12 cellular contexts compared by ENCODE assay signal in the genomic region with DNA sequence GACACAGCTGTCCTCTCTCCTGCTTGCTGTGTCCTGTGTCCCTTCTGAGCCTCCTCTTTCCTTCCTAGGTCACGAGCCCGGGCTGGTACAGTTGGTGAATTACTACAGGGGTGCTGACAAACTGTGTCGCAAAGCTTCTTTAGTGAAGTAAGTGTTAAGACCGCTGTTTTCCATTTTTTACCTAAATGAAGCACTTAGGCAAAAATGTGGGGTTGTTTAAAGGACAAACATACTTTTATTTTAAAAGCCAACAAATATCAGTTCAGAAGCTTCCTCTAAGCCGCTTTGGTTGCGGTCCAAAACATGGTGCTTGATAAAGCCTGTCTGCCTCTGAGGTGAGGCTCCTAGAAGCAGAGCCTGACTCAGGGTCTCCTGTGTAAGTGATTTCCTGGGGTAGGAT. TPM values are rescaled to one million over a fixed set of nuclear protein-coding genes. Genes with fewer than 3 reads are reported as not detected.
DNase-seq lines count a peak whose midpoint lies in the region; ATAC-seq and TF ChIP-seq lines count a peak whose summit lies in the region.
"Had no signal": no experiment of that assay in that cellular context is flagged by ENCODE, and none has a peak within 500 bp of the region (broad histone marks: within the 10 kb centered on the region; RNA-seq: fewer than 3 reads in every experiment).

No MANE protein-coding gene starts in this region.

- H3K9me3 ChIP-seq in right lobe of liver, result no peaks in the 10 kb centered on the region
- H3K9me3 ChIP-seq: A549, Caco-2 had no signal

- no peak for ATAC-seq in stimulated activated naive CD8-positive, alpha-beta T cell treated with anti-CD3 and anti-CD28 coated beads, Interleukin-15, amount 100 ng/mL, for 72 hours
- no peak for ATAC-seq in activated T-helper 17 cell treated with anti-CD3 and anti-CD28 coated beads, Interleukin-2, amount 50 U/mL, for 72 hours (replicated peaks)
- ATAC-seq in right lobe of liver, result no peak
- ATAC-seq: A549, HepG2 had no signal

- TF ChIP-seq CTCF in glutamatergic neuron (IDR thresholded peaks at IDR 0.05; ENCODE audit: partially characterized antibody, unreplicated experiment) (no peak), right lobe of liver (IDR thresholded peaks at IDR 0.05) (no peak)

- 93% methylated on average over 3 of the region's 6 CpGs for WGBS in right lobe of liver (ENCODE audit: insufficient coverage, low coverage, low lambda C conversion rate, missing lambda C conversion rate)

- no peaks in the 10 kb centered on the region for H3K36me3 ChIP-seq in right lobe of liver

- H3K4me3 ChIP-seq in right lobe of liver, result no peak overlapping the region
- H3K4me3 ChIP-seq: A549 had no signal

- peaks cover 0 to 10% (median 0%) of the 10 kb centered on the region in 4 donors for H3K4me1 ChIP-seq in right lobe of liver

- peaks cover 41% of the 10 kb centered on the region for H3K36me3 Mint-ChIP-seq in stimulated activated naive CD8-positive, alpha-beta T cell treated with anti-CD3 and anti-CD28 coated beads, Interleukin-15, Interleukin-2, amounts not matched to agents 100 ng/mL and 50 ng/mL, for 24 hours (ENCODE audit: low read depth)
- H3K36me3 Mint-ChIP-seq in activated T-helper 17 cell treated with anti-CD3 and anti-CD28 coated beads, Interleukin-2, amount 50 U/mL, for 72 hours (ENCODE audit: low read depth), result peaks cover 17% of the 10 kb centered on the region
- no peaks in the 10 kb centered on the region for H3K36me3 Mint-ChIP-seq in glutamatergic neuron (ENCODE audit: unreplicated experiment)

- H3K27ac ChIP-seq in right lobe of liver, result no peak overlapping the region
- H3K27ac ChIP-seq: A549 had no signal

- H3K9me3 Mint-ChIP-seq in stimulated activated naive CD8-positive, alpha-beta T cell treated with anti-CD3 and anti-CD28 coated beads, Interleukin-15, Interleukin-2, amounts not matched to agents 100 ng/mL and 50 ng/mL, for 24 hours, result no peaks in the 10 kb centered on the region
- H3K9me3 Mint-ChIP-seq in stimulated activated naive CD8-positive, alpha-beta T cell treated with anti-CD3 and anti-CD28 coated beads, Interleukin-15, amount 100 ng/mL, for 72 hours, result no peaks in the 10 kb centered on the region
- H3K9me3 Mint-ChIP-seq in activated T-helper 17 cell treated with anti-CD3 and anti-CD28 coated beads, Interleukin-2, amount 50 U/mL, for 72 hours, result no peaks in the 10 kb centered on the region
- peaks cover 8% of the 10 kb centered on the region for H3K9me3 Mint-ChIP-seq in glutamatergic neuron (ENCODE audit: unreplicated experiment)
- H3K9me3 Mint-ChIP-seq: CD8-positive, alpha-beta memory T cell had no signal

- peak overlapping the region; percentile 28 for H3K27ac Mint-ChIP-seq in stimulated activated naive CD8-positive, alpha-beta T cell treated with anti-CD3 and anti-CD28 coated beads, Interleukin-15, Interleukin-2, amounts not matched to agents 100 ng/mL and 50 ng/mL, for 24 hours
- no peak overlapping the region for H3K27ac Mint-ChIP-seq in stimulated activated naive CD8-positive, alpha-beta T cell treated with anti-CD3 and anti-CD28 coated beads, Interleukin-15, amount 100 ng/mL, for 72 hours
- peak overlapping the region; percentile 10 for H3K27ac Mint-ChIP-seq in activated T-helper 17 cell treated with anti-CD3 and anti-CD28 coated beads, Interleukin-2, amount 50 U/mL, for 72 hours
- H3K27ac Mint-ChIP-seq in glutamatergic neuron (ENCODE audit: unreplicated experiment), result peak overlapping the region; percentile 45

- H3K27me3 ChIP-seq in right lobe of liver, result no peaks in the 10 kb centered on the region

- intact Hi-C loops in right lobe of liver (cut with DNase I), result loop anchor here in 1 of 2 donors (10.0 kb wide), 1 partner anchor 89 kb away; no protein-coding TSS in a partner anchor

- no peaks in the 10 kb centered on the region for H3K27me3 Mint-ChIP-seq in stimulated activated naive CD8-positive, alpha-beta T cell treated with anti-CD3 and anti-CD28 coated beads, Interleukin-15, Interleukin-2, amounts not matched to agents 100 ng/mL and 50 ng/mL, for 24 hours
- H3K27me3 Mint-ChIP-seq in stimulated activated naive CD8-positive, alpha-beta T cell treated with anti-CD3 and anti-CD28 coated beads, Interleukin-15, amount 100 ng/mL, for 72 hours, result no peaks in the 10 kb centered on the region
- no peaks in the 10 kb centered on the region for H3K27me3 Mint-ChIP-seq in activated T-helper 17 cell treated with anti-CD3 and anti-CD28 coated beads, Interleukin-2, amount 50 U/mL, for 72 hours
- peaks cover 7% of the 10 kb centered on the region for H3K27me3 Mint-ChIP-seq in glutamatergic neuron (ENCODE audit: unreplicated experiment)
- H3K27me3 Mint-ChIP-seq: CD8-positive, alpha-beta memory T cell had no signal

- H3K4me3 Mint-ChIP-seq in stimulated activated naive CD8-positive, alpha-beta T cell treated with anti-CD3 and anti-CD28 coated beads, Interleukin-15, Interleukin-2, amounts not matched to agents 100 ng/mL and 50 ng/mL, for 24 hours, result no peak overlapping the region
- peak overlapping the region in 1 of 2 donors; percentile 31 for H3K4me3 Mint-ChIP-seq in stimulated activated naive CD8-positive, alpha-beta T cell treated with anti-CD3 and anti-CD28 coated beads, Interleukin-15, amount 100 ng/mL, for 72 hours
- H3K4me3 Mint-ChIP-seq in activated T-helper 17 cell treated with anti-CD3 and anti-CD28 coated beads, Interleukin-2, amount 50 U/mL, for 72 hours, result no peak overlapping the region
- H3K4me3 Mint-ChIP-seq in glutamatergic neuron (ENCODE audit: unreplicated experiment), result peak overlapping the region; percentile 87

- H3K4me1 Mint-ChIP-seq in stimulated activated naive CD8-positive, alpha-beta T cell treated with anti-CD3 and anti-CD28 coated beads, Interleukin-15, Interleukin-2, amounts not matched to agents 100 ng/mL and 50 ng/mL, for 24 hours (ENCODE audit: low read depth), result peaks cover 43% of the 10 kb centered on the region
- peaks cover 45% of the 10 kb centered on the region for H3K4me1 Mint-ChIP-seq in stimulated activated naive CD8-positive, alpha-beta T cell treated with anti-CD3 and anti-CD28 coated beads, Interleukin-15, amount 100 ng/mL, for 72 hours
- H3K4me1 Mint-ChIP-seq in activated T-helper 17 cell treated with anti-CD3 and anti-CD28 coated beads, Interleukin-2, amount 50 U/mL, for 72 hours, result peaks cover 28% of the 10 kb centered on the region
- H3K4me1 Mint-ChIP-seq in glutamatergic neuron (ENCODE audit: low read depth, unreplicated experiment), result peaks cover 22% of the 10 kb centered on the region

- no peak for TF ChIP-seq POLR2A in right lobe of liver (IDR thresholded peaks at IDR 0.05)

- DNase-seq in stimulated activated naive CD8-positive, alpha-beta T cell treated with anti-CD3 and anti-CD28 coated beads, Interleukin-15, amount 100 ng/mL, for 72 hours, result no peak
- no peak for DNase-seq in glutamatergic neuron
- no peak for DNase-seq in right lobe of liver
- DNase-seq in middle frontal gyrus (ENCODE audit: extremely low spot score, low spot score), result no peak
- DNase-seq: Caco-2; CD8-positive, alpha-beta memory T cell; GF-D8; HCEC 1CT had no signal

RNA-seq across cellular contexts. Expression of gene TTL, which starts 3.9 kb away (rescaled TPM):
- 10 to 100 TPM; 12.7 to 28.1 TPM for total RNA-seq in activated T-helper 17 cell treated with anti-CD3 and anti-CD28 coated beads, Interleukin-2, amount 50 U/mL, for 72 hours
- total RNA-seq in glutamatergic neuron (ENCODE audit: unreplicated experiment), result 126 TPM
- total RNA-seq in right lobe of liver, result 10 to 100 TPM in 5 of 6 experiments, 1 to 10 TPM in 1; 8.1 to 29.6 (median 15.6) TPM

RNA-seq across cellular contexts. Expression of gene RGPD8, which starts 52.4 kb away (rescaled TPM):
- 1 to 10 TPM; 6.1 to 9.5 TPM for total RNA-seq in activated T-helper 17 cell treated with anti-CD3 and anti-CD28 coated beads, Interleukin-2, amount 50 U/mL, for 72 hours
- total RNA-seq in glutamatergic neuron (ENCODE audit: unreplicated experiment), result 29.3 TPM
- 1 to 10 TPM; 5.1 to 9.3 (median 7.0) TPM for total RNA-seq in right lobe of liver

RNA-seq across cellular contexts. Expression of gene POLR1B, which starts 56.4 kb away (rescaled TPM):
- total RNA-seq in activated T-helper 17 cell treated with anti-CD3 and anti-CD28 coated beads, Interleukin-2, amount 50 U/mL, for 72 hours, result 10 to 100 TPM; 30.6 to 59.2 TPM
- total RNA-seq in glutamatergic neuron (ENCODE audit: unreplicated experiment) (13.9 TPM), right lobe of liver (10 to 100 TPM; 12.2 to 20.5 (median 16.1) TPM)

Comparison
In these comparisons a context has a peak if more than half of its experiments do, and no peak if none do; other contexts are left out.
1. H3K27ac Mint-ChIP-seq: peak in stimulated activated naive CD8-positive, alpha-beta T cell treated with anti-CD3 and anti-CD28 coated beads, Interleukin-15, Interleukin-2, amounts not matched to agents 100 ng/mL and 50 ng/mL, for 24 hours (single experiment), activated T-helper 17 cell treated with anti-CD3 and anti-CD28 coated beads, Interleukin-2, amount 50 U/mL, for 72 hours (single experiment) and glutamatergic neuron (single experiment); none in stimulated activated naive CD8-positive, alpha-beta T cell treated with anti-CD3 and anti-CD28 coated beads, Interleukin-15, amount 100 ng/mL, for 72 hours (0 of 2).